Comparison of ENCODE assay signal across 14 cellular contexts in genomic region chr5:59180515-59180914, GRCh38.
DNase-seq lines count a peak whose midpoint lies in the region; ATAC-seq and TF ChIP-seq lines count a peak whose summit lies in the region.
"Had no signal": no experiment of that assay in that cellular context is flagged by ENCODE, and none has a peak within 500 bp of the region (broad histone marks: within the 10 kb centered on the region; RNA-seq: fewer than 3 reads in every experiment).

No MANE protein-coding gene starts in this region.

- no peak overlapping the region for H3K4me3 ChIP-seq in mammary epithelial cell (replicated peaks in 1 of 3; ENCODE audit: insufficient read depth in 1 of 3, low read depth in 2 of 3, low read length in 3 of 3)
- no peak overlapping the region for H3K4me3 ChIP-seq in CD8-positive, alpha-beta memory T cell (ENCODE audit: low read length)
- H3K4me3 ChIP-seq: coronary artery had no signal

- DNase-seq in mammary epithelial cell (no peak), NCI-H748 treated with DMSO at 0.1 percent for 48 hours (lab: John Stamatoyannopoulos, UW) (no peak), substantia nigra (lab: John Stamatoyannopoulos, UW) (no peak)
- DNase-seq in CD8-positive, alpha-beta memory T cell: no peak
- DNase-seq: activated CD8-positive, alpha-beta T cell treated with anti-CD3 and anti-CD28 coated beads for 36 hours; DMS79 treated with DMSO at 0.1 percent for 48 hours; KG1; OCI-M1 had no signal

- H3K27me3 ChIP-seq in mammary epithelial cell (ENCODE audit: insufficient read depth, low read length): no peaks in the 10 kb centered on the region
- H3K27me3 ChIP-seq in CD8-positive, alpha-beta memory T cell (ENCODE audit: insufficient read depth, low read length, poor library complexity, severe bottlenecking): no peaks in the 10 kb centered on the region

- POLR2A ChIA-PET in CD8-positive, alpha-beta memory T cell (lab: Charles Lee): no interaction called here

- H4K20me1 ChIP-seq in mammary epithelial cell (ENCODE audit: insufficient read depth, low read length): no peaks in the 10 kb centered on the region

- H3K9me3 ChIP-seq in mammary epithelial cell (replicated peaks; ENCODE audit: insufficient read depth, low read length): no peaks in the 10 kb centered on the region
- no peaks in the 10 kb centered on the region for H3K9me3 ChIP-seq in CD8-positive, alpha-beta memory T cell (ENCODE audit: low read length)

- H3K9ac ChIP-seq in mammary epithelial cell (ENCODE audit: insufficient read depth, low read length): no peak overlapping the region

- no peak overlapping the region for H2AFZ ChIP-seq in mammary epithelial cell (ENCODE audit: low read depth, low read length)

- H3K4me3 Mint-ChIP-seq in CD8-positive, alpha-beta memory T cell: no peak overlapping the region
- H3K4me3 Mint-ChIP-seq: activated CD8-positive, alpha-beta T cell treated with anti-CD3 and anti-CD28 coated beads for 36 hours; activated naive CD8-positive, alpha-beta T cell had no signal

- H3K79me2 ChIP-seq in mammary epithelial cell (ENCODE audit: insufficient read depth, low read length): no peaks in the 10 kb centered on the region

- ATAC-seq in GM18498 (IDR thresholded peaks at IDR 0.05; ENCODE audit: unreplicated experiment): peak; percentile 68
- ATAC-seq in GM19438 (IDR thresholded peaks at IDR 0.05; ENCODE audit: low read depth, unreplicated experiment): peak; percentile 50
- ATAC-seq in HG02759 (IDR thresholded peaks at IDR 0.05; ENCODE audit: unreplicated experiment): peak; percentile 88
- peak; percentile 88 for ATAC-seq in HG03378 (IDR thresholded peaks at IDR 0.05; ENCODE audit: unreplicated experiment)
- ATAC-seq: activated CD8-positive, alpha-beta T cell treated with anti-CD3 and anti-CD28 coated beads for 36 hours had no signal

- H3K4me1 ChIP-seq in mammary epithelial cell (ENCODE audit: insufficient read depth, low read length): no peaks in the 10 kb centered on the region
- no peaks in the 10 kb centered on the region for H3K4me1 ChIP-seq in CD8-positive, alpha-beta memory T cell (ENCODE audit: insufficient read depth, low read length)

- H3K36me3 Mint-ChIP-seq in CD8-positive, alpha-beta memory T cell: no peaks in the 10 kb centered on the region
- H3K36me3 Mint-ChIP-seq: activated naive CD8-positive, alpha-beta T cell had no signal

- no peak overlapping the region for H3K4me2 ChIP-seq in mammary epithelial cell (ENCODE audit: insufficient read depth, low read depth, low read length)

- H3K36me3 ChIP-seq in mammary epithelial cell (ENCODE audit: insufficient read depth, low read length): no peaks in the 10 kb centered on the region
- no peaks in the 10 kb centered on the region for H3K36me3 ChIP-seq in CD8-positive, alpha-beta memory T cell (ENCODE audit: insufficient read depth, low read length)

- no TSS peak for BruUV-seq in mammary epithelial cell (replicated peaks; lab: Mats Ljungman, UMichigan)

- no peaks in the 10 kb centered on the region for H3K9me3 Mint-ChIP-seq in CD8-positive, alpha-beta memory T cell
- H3K9me3 Mint-ChIP-seq: activated CD8-positive, alpha-beta T cell treated with anti-CD3 and anti-CD28 coated beads for 36 hours had no signal

- CTCF ChIA-PET in mammary epithelial cell (lab: Charles Lee; ENCODE audit: low non-redundant PET): no interaction called here
- CTCF ChIA-PET in CD8-positive, alpha-beta memory T cell (lab: Charles Lee): interaction anchor here (1.0 kb wide), 2 partner anchors 8 to 306 kb away, joined by 3 to 5 read pairs; no protein-coding TSS in a partner anchor

- H3K27ac ChIP-seq in mammary epithelial cell (ENCODE audit: insufficient read depth, low read depth, low read length) (no peak overlapping the region), substantia nigra (ENCODE audit: low read depth, low read length, poor library complexity, severe bottlenecking) (no peak overlapping the region)
- H3K27ac ChIP-seq in CD8-positive, alpha-beta memory T cell (ENCODE audit: low read depth, low read length): no peak overlapping the region
- H3K27ac ChIP-seq: coronary artery had no signal

- dilution Hi-C loops in mammary epithelial cell (cut with HindIII; ENCODE audit: low sequenced_read_pairs): no loop called here

- in situ Hi-C loops in mammary epithelial cell (cut with MboI; ENCODE audit: low sequenced_read_pairs in 2 of 2): loop anchor here (25.0 kb wide), 1 partner anchor 607 kb away; no protein-coding TSS in a partner anchor

- WGBS in mammary epithelial cell (ENCODE audit: low coverage, missing lambda C conversion rate): 94% methylated on average over 2 of the region's 2 CpGs

- no peak overlapping the region for H3K27ac Mint-ChIP-seq in CD8-positive, alpha-beta memory T cell
- H3K27ac Mint-ChIP-seq: activated CD8-positive, alpha-beta T cell treated with anti-CD3 and anti-CD28 coated beads for 36 hours; activated naive CD8-positive, alpha-beta T cell had no signal

- no peaks in the 10 kb centered on the region for H3K4me1 Mint-ChIP-seq in CD8-positive, alpha-beta memory T cell

- TF ChIP-seq CTCF in mammary epithelial cell (conservative IDR thresholded peaks at IDR 0.05 in 1 of 2, IDR thresholded peaks at IDR 0.05 in 1 of 2; ENCODE audit: extremely low read depth in 1 of 2, insufficient read depth in 1 of 2, low read depth in 1 of 2, low read length in 2 of 2): no peak

- intact Hi-C loops in mammary epithelial cell (cut with micrococcal nuclease): no loop called here

- H3K27me3 Mint-ChIP-seq in CD8-positive, alpha-beta memory T cell: peaks cover 4 to 11% of the 10 kb centered on the region in 2 donors
